In the genomic region with DNA sequence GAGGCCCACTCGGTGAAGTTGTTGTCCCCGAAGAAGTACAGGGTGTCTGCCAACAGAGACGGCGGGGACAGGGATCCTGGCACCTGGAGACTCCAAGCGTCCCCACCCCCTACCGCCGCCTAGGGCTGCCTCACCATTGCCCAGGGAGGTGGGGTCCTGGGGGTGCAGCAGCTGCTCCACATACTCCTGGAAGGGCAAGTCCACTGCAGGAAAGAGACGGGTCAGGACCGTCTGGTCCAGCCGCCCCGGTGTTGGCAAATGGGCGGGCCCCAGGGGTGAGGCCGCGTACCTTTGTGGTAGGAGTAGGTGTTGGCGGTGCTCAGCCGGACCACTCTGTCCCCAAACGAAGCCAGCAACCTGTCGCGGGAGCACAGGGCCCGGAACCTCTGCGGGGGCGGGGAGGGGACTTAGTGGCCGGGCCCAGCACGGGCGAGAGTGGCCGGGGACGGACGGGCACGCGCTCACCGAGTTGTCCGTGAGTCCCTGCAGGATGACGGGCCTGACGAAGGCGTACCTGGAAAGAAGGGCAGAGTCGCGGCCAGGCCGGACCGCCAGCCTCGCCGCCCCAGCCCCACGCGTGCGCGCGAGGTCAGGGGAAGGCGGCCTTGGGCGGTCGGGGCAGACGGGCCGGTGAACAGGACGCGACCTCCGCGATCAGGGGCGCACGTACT, we compare ENCODE assay signal across 8 cellular contexts. TPM values are rescaled to one million over a fixed set of nuclear protein-coding genes. Genes with fewer than 3 reads are reported as not detected.
DNase-seq lines count a peak whose midpoint lies in the region; ATAC-seq, FAIRE-seq and TF ChIP-seq lines count a peak whose summit lies in the region.

No MANE protein-coding gene starts in this region.

- H3K4me1 ChIP-seq in kidney (ENCODE audit: control insufficient read depth in 1 of 2, insufficient read depth in 1 of 2, low read depth in 1 of 2, low read length in 2 of 2), result peaks cover 12 to 42% of the 10 kb centered on the region in 2 donors
- H3K4me1 ChIP-seq in thymus (ENCODE audit: control insufficient read depth, insufficient read depth, low read length), result peaks cover 20% of the 10 kb centered on the region

- peaks cover 8 to 22% of the 10 kb centered on the region in 2 donors for H3K36me3 ChIP-seq in kidney (ENCODE audit: control insufficient read depth in 1 of 2, insufficient read depth in 2 of 2, low read length in 2 of 2)
- peaks cover 39% of the 10 kb centered on the region for H3K36me3 ChIP-seq in thymus (ENCODE audit: control insufficient read depth, insufficient read depth)

- TF ChIP-seq CTCF in kidney (IDR thresholded peaks at IDR 0.05; ENCODE audit: borderline replicate concordance, extremely low read depth, insufficient read depth), result no peak

- peak overlapping the region in 1 of 2 donors; percentile 61 for H3K9ac ChIP-seq in kidney (ENCODE audit: low read length in 2 of 2)

- H3K4me3 ChIP-seq in kidney (ENCODE audit: low read length in 2 of 2), result peak overlapping the region; percentile 56 to 73
- peak overlapping the region; percentile 79 for H3K4me3 ChIP-seq in thymus (ENCODE audit: low read length)

- no peaks in the 10 kb centered on the region for H3K27me3 Mint-ChIP-seq in activated T-cell treated with anti-CD3 and anti-CD28 coated beads, Interleukin-2, amount 50 U/mL, for 24 hours
- H3K27me3 Mint-ChIP-seq in activated T-helper 1 cell treated with anti-CD3 and anti-CD28 coated beads, Interleukin-12 subunit alpha, Interleukin-12 subunit beta, Interleukin-2, Interleukin-4 antibody, amounts not matched to agents 30 ng/mL and 10 ng/mL and 1 ng/mL, durations not matched to agents 14 hours and 24 hours and 36 hours (ENCODE audit: insufficient read depth), result no peaks in the 10 kb centered on the region

- H3K27me3 ChIP-seq in thymus (ENCODE audit: control insufficient read depth, insufficient read depth), result no peaks in the 10 kb centered on the region

- FAIRE-seq in kidney (lab: Jason Lieb, UNC), result no peak

- WGBS in thymus, result 30% methylated on average over 57 of the region's 57 CpGs

- intact Hi-C loops in activated T-helper 1 cell treated with anti-CD3 and anti-CD28 coated beads, Interleukin-12 subunit alpha, Interleukin-12 subunit beta, Interleukin-2, Interleukin-4 antibody, amounts not matched to agents 30 ng/mL and 10 ng/mL and 1 ng/mL, durations not matched to agents 14 hours and 24 hours and 36 hours (cut with micrococcal nuclease), result loop anchor here (1.0 kb wide), 3 partner anchors 34 to 124 kb away; a partner anchor contains a TSS
- intact Hi-C loops in kidney (cut with DNase I), result no loop called here

- H3K4me1 Mint-ChIP-seq in activated T-cell treated with anti-CD3 and anti-CD28 coated beads, Interleukin-2, amount 50 U/mL, for 24 hours (ENCODE audit: low read depth), result peaks cover 55% of the 10 kb centered on the region
- H3K4me1 Mint-ChIP-seq in activated T-helper 1 cell treated with anti-CD3 and anti-CD28 coated beads, Interleukin-12 subunit alpha, Interleukin-12 subunit beta, Interleukin-2, Interleukin-4 antibody, amounts not matched to agents 30 ng/mL and 10 ng/mL and 1 ng/mL, durations not matched to agents 14 hours and 24 hours and 36 hours (ENCODE audit: low read depth), result peaks cover 5% of the 10 kb centered on the region

- H3K9me3 ChIP-seq in kidney (ENCODE audit: control insufficient read depth in 1 of 2, low read length in 2 of 2) (no peaks in the 10 kb centered on the region), thymus (ENCODE audit: control insufficient read depth) (peaks cover 1% of the 10 kb centered on the region)

- DNase-seq in activated T-cell treated with anti-CD3 and anti-CD28 coated beads, Interleukin-2, amount 50 U/mL, for 24 hours, result peak; percentile 57
- DNase-seq in activated T-cell treated with anti-CD3 and anti-CD28 coated beads for 4 hours (no peak), kidney (no peak), H4 (ENCODE audit: low spot score) (no peak)
- no peak for DNase-seq in activated T-helper 1 cell treated with anti-CD3 and anti-CD28 coated beads, Interleukin-12 subunit alpha, Interleukin-12 subunit beta, Interleukin-2, Interleukin-4 antibody, amounts not matched to agents 30 ng/mL and 10 ng/mL and 1 ng/mL, durations not matched to agents 14 hours and 24 hours and 36 hours (ENCODE audit: low spot score)

- H3K9me3 Mint-ChIP-seq in activated T-cell treated with anti-CD3 and anti-CD28 coated beads, Interleukin-2, amount 50 U/mL, for 24 hours, result no peaks in the 10 kb centered on the region
- no peaks in the 10 kb centered on the region for H3K9me3 Mint-ChIP-seq in activated T-helper 1 cell treated with anti-CD3 and anti-CD28 coated beads, Interleukin-12 subunit alpha, Interleukin-12 subunit beta, Interleukin-2, Interleukin-4 antibody, amounts not matched to agents 30 ng/mL and 10 ng/mL and 1 ng/mL, durations not matched to agents 14 hours and 24 hours and 36 hours

- no peak for ATAC-seq in GM19023 (IDR thresholded peaks at IDR 0.05; ENCODE audit: unreplicated experiment)
- ATAC-seq in GM18498 (IDR thresholded peaks at IDR 0.05; ENCODE audit: unreplicated experiment), result no peak

- H3K27ac Mint-ChIP-seq in activated T-cell treated with anti-CD3 and anti-CD28 coated beads, Interleukin-2, amount 50 U/mL, for 24 hours, result peak overlapping the region; percentile 88
- peak overlapping the region; percentile 48 for H3K27ac Mint-ChIP-seq in activated T-helper 1 cell treated with anti-CD3 and anti-CD28 coated beads, Interleukin-12 subunit alpha, Interleukin-12 subunit beta, Interleukin-2, Interleukin-4 antibody, amounts not matched to agents 30 ng/mL and 10 ng/mL and 1 ng/mL, durations not matched to agents 14 hours and 24 hours and 36 hours

- peak overlapping the region; percentile 84 for H3K4me3 Mint-ChIP-seq in activated T-cell treated with anti-CD3 and anti-CD28 coated beads, Interleukin-2, amount 50 U/mL, for 24 hours
- peak overlapping the region; percentile 83 for H3K4me3 Mint-ChIP-seq in activated T-helper 1 cell treated with anti-CD3 and anti-CD28 coated beads, Interleukin-12 subunit alpha, Interleukin-12 subunit beta, Interleukin-2, Interleukin-4 antibody, amounts not matched to agents 30 ng/mL and 10 ng/mL and 1 ng/mL, durations not matched to agents 14 hours and 24 hours and 36 hours

- no peak overlapping the region for H3K27ac ChIP-seq in kidney (ENCODE audit: low read depth in 2 of 2, low read length in 2 of 2)
- peak overlapping the region; percentile 68 for H3K27ac ChIP-seq in thymus (ENCODE audit: low read depth)

- H3K36me3 Mint-ChIP-seq in activated T-cell treated with anti-CD3 and anti-CD28 coated beads, Interleukin-2, amount 50 U/mL, for 24 hours (ENCODE audit: low read depth), result peaks cover 61% of the 10 kb centered on the region
- peaks cover 12% of the 10 kb centered on the region for H3K36me3 Mint-ChIP-seq in activated T-helper 1 cell treated with anti-CD3 and anti-CD28 coated beads, Interleukin-12 subunit alpha, Interleukin-12 subunit beta, Interleukin-2, Interleukin-4 antibody, amounts not matched to agents 30 ng/mL and 10 ng/mL and 1 ng/mL, durations not matched to agents 14 hours and 24 hours and 36 hours (ENCODE audit: low read depth)

RNA-seq across cellular contexts. Expression of a gene that starts 0.6 kb away (rescaled TPM):
- total RNA-seq in activated T-helper 1 cell treated with anti-CD3 and anti-CD28 coated beads, Interleukin-12 subunit alpha, Interleukin-12 subunit beta, Interleukin-2, Interleukin-4 antibody, amounts not matched to agents 30 ng/mL and 10 ng/mL and 1 ng/mL, durations not matched to agents 14 hours and 24 hours and 36 hours, result 63.4 and 71.4 TPM in 2 replicates
- 75.0 TPM for total RNA-seq in kidney
- polyA plus RNA-seq in kidney (ENCODE audit: insufficient read depth, low read depth, low replicate concordance) (80.4 TPM), thymus (31.2 TPM)
- total RNA-seq in H4 (2014; rRNA removed; shearing (Covaris generic)), result 11.3 and 18.1 TPM in 2 replicates

RNA-seq across cellular contexts. Expression of a gene that starts 3.3 kb away (rescaled TPM):
- 94.0 and 95.4 TPM in 2 replicates for total RNA-seq in activated T-helper 1 cell treated with anti-CD3 and anti-CD28 coated beads, Interleukin-12 subunit alpha, Interleukin-12 subunit beta, Interleukin-2, Interleukin-4 antibody, amounts not matched to agents 30 ng/mL and 10 ng/mL and 1 ng/mL, durations not matched to agents 14 hours and 24 hours and 36 hours
- total RNA-seq in kidney, result 92.9 TPM
- polyA plus RNA-seq in kidney (ENCODE audit: insufficient read depth, low read depth, low replicate concordance) (218 TPM), thymus (122 TPM)
- 102 and 123 TPM in 2 replicates for total RNA-seq in H4 (2014; rRNA removed; shearing (Covaris generic))

RNA-seq across cellular contexts. Expression of a gene that starts 6.7 kb away (rescaled TPM):
- 21.6 and 22.1 TPM in 2 replicates for total RNA-seq in activated T-helper 1 cell treated with anti-CD3 and anti-CD28 coated beads, Interleukin-12 subunit alpha, Interleukin-12 subunit beta, Interleukin-2, Interleukin-4 antibody, amounts not matched to agents 30 ng/mL and 10 ng/mL and 1 ng/mL, durations not matched to agents 14 hours and 24 hours and 36 hours
- 11.8 TPM for total RNA-seq in kidney
- polyA plus RNA-seq in kidney (ENCODE audit: insufficient read depth, low read depth, low replicate concordance), result 7.2 TPM
- polyA plus RNA-seq in thymus, result 10.1 TPM
- total RNA-seq in H4 (2014; rRNA removed; shearing (Covaris generic)), result 0.86 and 0.99 TPM in 2 replicates

RNA-seq across cellular contexts. Expression of a gene that starts 8.1 kb away (rescaled TPM):
- 0.71 and 1.1 TPM in 2 replicates for total RNA-seq in activated T-helper 1 cell treated with anti-CD3 and anti-CD28 coated beads, Interleukin-12 subunit alpha, Interleukin-12 subunit beta, Interleukin-2, Interleukin-4 antibody, amounts not matched to agents 30 ng/mL and 10 ng/mL and 1 ng/mL, durations not matched to agents 14 hours and 24 hours and 36 hours
- 0.88 TPM for total RNA-seq in kidney
- polyA plus RNA-seq in kidney (ENCODE audit: insufficient read depth, low read depth, low replicate concordance) (9.7 TPM), thymus (3.1 TPM)
- 0.31 and 3.8 TPM in 2 replicates for total RNA-seq in H4 (2014; rRNA removed; shearing (Covaris generic))

RNA-seq across cellular contexts. Expression of a gene that starts 15.6 kb away (rescaled TPM):
- 165 and 177 TPM in 2 replicates for total RNA-seq in activated T-helper 1 cell treated with anti-CD3 and anti-CD28 coated beads, Interleukin-12 subunit alpha, Interleukin-12 subunit beta, Interleukin-2, Interleukin-4 antibody, amounts not matched to agents 30 ng/mL and 10 ng/mL and 1 ng/mL, durations not matched to agents 14 hours and 24 hours and 36 hours
- 117 TPM for total RNA-seq in kidney
- polyA plus RNA-seq in kidney (ENCODE audit: insufficient read depth, low read depth, low replicate concordance) (90.5 TPM), thymus (252 TPM)
- total RNA-seq in H4 (2014; rRNA removed; shearing (Covaris generic)), result 6.5 and 32.0 TPM in 2 replicates
